Comparison of ENCODE assay signal across 19 cellular contexts in genomic region chr4:1294424-1294823, GRCh38. TPM values are rescaled to one million over a fixed set of nuclear protein-coding genes. Genes with fewer than 3 reads are reported as not detected.
A peak's percentile ranks its signal among the peaks of the same experiment; 100 is the strongest.
DNase-seq lines count a peak whose midpoint lies in the region; ATAC-seq and TF ChIP-seq lines count a peak whose summit lies in the region.
"Had no signal": no experiment of that assay in that cellular context is flagged by ENCODE, and none has a peak within 500 bp of the region (broad histone marks: within the 10 kb centered on the region; RNA-seq: fewer than 3 reads in every experiment).

No MANE protein-coding gene starts in this region.

- H3K27me3 ChIP-seq in right atrium auricular region, result no peaks in the 10 kb centered on the region
- H3K27me3 ChIP-seq in adrenal gland, result no peaks in the 10 kb centered on the region
- no peaks in the 10 kb centered on the region for H3K27me3 ChIP-seq in thoracic aorta (replicated peaks; ENCODE audit: insufficient read depth)
- H3K27me3 ChIP-seq: SJSA1, suprapubic skin had no signal

- ATAC-seq in left cardiac atrium, result no peak
- ATAC-seq in thoracic aorta (ENCODE audit: insufficient number of reproducible peaks, low FRiP score, low read depth), result no peak
- no peak for ATAC-seq in HG03039 (IDR thresholded peaks at IDR 0.05; ENCODE audit: unreplicated experiment)
- ATAC-seq: effector memory CD8-positive, alpha-beta T cell had no signal

- H3K4me3 ChIP-seq in right atrium auricular region, result no peak overlapping the region
- H3K4me3 ChIP-seq in adrenal gland, result peak overlapping the region in 1 of 4 donors; percentile 19
- peak overlapping the region; percentile 45 for H3K4me3 ChIP-seq in thoracic aorta
- H3K4me3 ChIP-seq: SJSA1, suprapubic skin had no signal

- H3K27ac ChIP-seq in right atrium auricular region, result peak overlapping the region; percentile 13 to 62
- peak overlapping the region in 3 of 5 donors; percentile 45 to 78 (median 61) for H3K27ac ChIP-seq in adrenal gland
- H3K27ac ChIP-seq in thoracic aorta, result peak overlapping the region; percentile 63 to 65
- H3K27ac ChIP-seq: SJSA1, suprapubic skin, VCaP had no signal

- intact Hi-C loops in left cardiac atrium (cut with DNase I), result loop anchor here in 1 of 2 donors (10.0 kb wide), 1 partner anchor 50 kb away; the partner anchor contains the start of gene UVSSA
- intact Hi-C loops in adrenal gland (cut with DNase I), result loop anchor here (5.0 to 10.0 kb wide), 2 partner anchors 50 to 53 kb away; partner anchors contain the start of gene UVSSA (in 2 of the 2)

- H3K36me3 ChIP-seq in right atrium auricular region (peaks cover 26% of the 10 kb centered on the region), adrenal gland (replicated peaks in 1 of 2) (peaks cover 0 to 10% of the 10 kb centered on the region in 2 donors), thoracic aorta (peaks cover 26% of the 10 kb centered on the region)
- H3K36me3 ChIP-seq: SJSA1 had no signal

- DNase-seq in right atrium auricular region (ENCODE audit: low spot score), result no peak
- no peak for DNase-seq in left cardiac atrium
- DNase-seq in adrenal gland, result peak in 1 of 7 donors; percentile 47
- DNase-seq in nephron progenitor cell, result no peak
- DNase-seq in thoracic aorta (ENCODE audit: low spot score), result no peak
- DNase-seq in epidermal melanocyte (ENCODE audit: insufficient read length, low spot score), result no peak
- DNase-seq in NCI-H82 (lab: John Stamatoyannopoulos, UW), result no peak
- DNase-seq: activated CD4-positive, alpha-beta T cell treated with anti-CD3 and anti-CD28 coated beads, Interleukin-2, amount 50 U/mL, for 4 hours; activated CD8-positive, alpha-beta memory T cell treated with anti-CD3 and anti-CD28 coated beads, Interleukin-2, amount 50 U/mL, for 48 hours; activated gamma-delta T cell; effector memory CD8-positive, alpha-beta T cell; KG1; NCI-H187; T-helper 2 cell had no signal

- H3K36me3 Mint-ChIP-seq in nephron progenitor cell (ENCODE audit: low read depth), result peaks cover 15% of the 10 kb centered on the region

- no peaks in the 10 kb centered on the region for H3K9me3 Mint-ChIP-seq in nephron progenitor cell
- H3K9me3 Mint-ChIP-seq: central memory CD8-positive, alpha-beta T cell; effector memory CD8-positive, alpha-beta T cell had no signal

- TF ChIP-seq CTCF in right atrium auricular region (IDR thresholded peaks at IDR 0.05) (no peak), adrenal gland (IDR thresholded peaks at IDR 0.05) (no peak), nephron progenitor cell (IDR thresholded peaks at IDR 0.05) (no peak), thoracic aorta (IDR thresholded peaks at IDR 0.05) (no peak)

- H3K9me3 ChIP-seq in right atrium auricular region (no peaks in the 10 kb centered on the region), adrenal gland (replicated peaks in 1 of 3) (no peaks in the 10 kb centered on the region), thoracic aorta (no peaks in the 10 kb centered on the region)
- H3K9me3 ChIP-seq: SJSA1, suprapubic skin had no signal

- H3K27ac Mint-ChIP-seq in nephron progenitor cell, result peak overlapping the region; percentile 51

- 61 to 80% (median 73%) methylated on average over 11 to 14 of the region's 14 CpGs for WGBS in adrenal gland, 4 donors

- no peaks in the 10 kb centered on the region for H3K27me3 Mint-ChIP-seq in nephron progenitor cell (ENCODE audit: low read depth, poor library complexity)
- H3K27me3 Mint-ChIP-seq: central memory CD8-positive, alpha-beta T cell; effector memory CD8-positive, alpha-beta T cell had no signal

- H3K4me1 ChIP-seq in right atrium auricular region, result peaks cover 0 to 52% of the 10 kb centered on the region in 2 donors
- H3K4me1 ChIP-seq in adrenal gland (replicated peaks in 1 of 2), result peaks cover 26 to 56% of the 10 kb centered on the region in 2 donors
- H3K4me1 ChIP-seq in thoracic aorta (ENCODE audit: control insufficient read depth in 1 of 2, low read depth in 2 of 2), result peaks cover 29 to 42% of the 10 kb centered on the region in 2 donors
- H3K4me1 ChIP-seq: SJSA1 had no signal

- no peak for TF ChIP-seq POLR2A in adrenal gland (IDR thresholded peaks at IDR 0.05)

- no peak overlapping the region for H3K4me3 Mint-ChIP-seq in nephron progenitor cell
- H3K4me3 Mint-ChIP-seq: central memory CD8-positive, alpha-beta T cell had no signal

- H3K4me1 Mint-ChIP-seq in nephron progenitor cell, result peaks cover 38% of the 10 kb centered on the region

RNA-seq across cellular contexts. Expression of gene MAEA, which starts 4.7 kb away (rescaled TPM):
- total RNA-seq in right atrium auricular region, result 10 to 100 TPM; 46.0 to 51.7 TPM
- total RNA-seq in left cardiac atrium, result 10 to 100 TPM; 41.9 to 59.3 TPM
- 10 to 100 TPM; 60.2 to 96.8 (median 79.2) TPM for total RNA-seq in adrenal gland
- 100 to 1,000 TPM in 1 of 3 donors, 10 to 100 TPM in 2; 35.6 to 103 (median 70.3) TPM for polyA plus RNA-seq in adrenal gland
- 10 to 100 TPM; 53.7 to 83.8 TPM for total RNA-seq in thoracic aorta

RNA-seq across cellular contexts. Expression of gene CTBP1, which starts 45.5 kb away (rescaled TPM):
- total RNA-seq in right atrium auricular region (100 to 1,000 TPM; 104 to 140 TPM), left cardiac atrium (100 to 1,000 TPM; 121 to 128 TPM), adrenal gland (100 to 1,000 TPM; 143 to 293 (median 169) TPM), thoracic aorta (100 to 1,000 TPM; 132 to 256 TPM)
- polyA plus RNA-seq in adrenal gland, result 100 to 1,000 TPM in 2 of 3 donors, 10 to 100 TPM in 1; 45.7 to 172 (median 145) TPM

RNA-seq across cellular contexts. Expression of gene UVSSA, which starts 52.6 kb away (rescaled TPM):
- 1 to 10 TPM; 4.4 to 7.5 TPM for total RNA-seq in right atrium auricular region
- total RNA-seq in left cardiac atrium, result 1 to 10 TPM; 7.9 to 8.4 TPM
- 10 to 100 TPM in 6 of 8 donors, 1 to 10 TPM in 2; 9.3 to 36.5 (median 17.5) TPM for total RNA-seq in adrenal gland
- 10 to 100 TPM in 2 of 3 donors, 1 to 10 TPM in 1; 2.9 to 37.4 (median 21.9) TPM for polyA plus RNA-seq in adrenal gland
- 10 to 100 TPM; 23.3 to 29.0 TPM for total RNA-seq in thoracic aorta
